ENCODE assay signal across 1 cellular context in genomic region chr1:230899845-230900251, GRCh38.
TF ChIP-seq lines count a peak whose summit lies in the region.

No MANE protein-coding gene starts in this region.

TF ChIP-seq in IMR-90, 13 proteins besides CTCF, POLR2A, EP300 and RAD21 (continued from another document):
- TF ChIP-seq USF2 (IDR thresholded peaks at IDR 0.05; ENCODE audit: low read depth, low read length) = no peak
- TF ChIP-seq SMC3 (IDR thresholded peaks at IDR 0.05; ENCODE audit: low read depth, low read length) = no peak
- TF ChIP-seq MXI1 (IDR thresholded peaks at IDR 0.05; ENCODE audit: borderline replicate concordance, low read depth, low read length) = peak; percentile 81
- no peak for TF ChIP-seq RCOR1 (IDR thresholded peaks at IDR 0.05; ENCODE audit: insufficient replicate concordance, low read length)
- no peak for TF ChIP-seq MAZ (IDR thresholded peaks at IDR 0.05; ENCODE audit: borderline replicate concordance, low read depth, low read length)
- peak; percentile 34; the same call in 1 of the 2 replicates for TF ChIP-seq MAFK (IDR thresholded peaks at IDR 0.05; ENCODE audit: low read depth, low read length)
- TF ChIP-seq CEBPB (IDR thresholded peaks at IDR 0.05; ENCODE audit: low read depth, low read length) = peak; percentile 94
- TF ChIP-seq RFX5 (IDR thresholded peaks at IDR 0.05; ENCODE audit: low read depth, low read length) = no peak
- no peak for TF ChIP-seq FOS (IDR thresholded peaks at IDR 0.05; ENCODE audit: low read depth, low read length)
